In genomic region chr22:46367707-46368191, GRCh38 we compare ENCODE assay signal across 8 cellular contexts. TPM values are rescaled to one million over a fixed set of nuclear protein-coding genes. Genes with fewer than 3 reads are reported as not detected.
DNase-seq lines count a peak whose midpoint lies in the region; FAIRE-seq and TF ChIP-seq lines count a peak whose summit lies in the region.
"Had no signal": no experiment of that assay in that cellular context is flagged by ENCODE, and none has a peak within 500 bp of the region (broad histone marks: within the 10 kb centered on the region; RNA-seq: fewer than 3 reads in every experiment).

No MANE protein-coding gene starts in this region.

- H3K27me3 ChIP-seq in liver (ENCODE audit: control insufficient read depth in 4 of 4, insufficient read depth in 4 of 4, low read length in 3 of 4) = no peaks in the 10 kb centered on the region

- peak; percentile 86 to 95 for TF ChIP-seq RAD21 in liver (IDR thresholded peaks at IDR 0.05)

- H3K4me3 ChIP-seq in liver (ENCODE audit: low read depth in 1 of 3, low read length in 3 of 3) = no peak overlapping the region

- 34% methylated on average over 19 of the region's 19 CpGs for WGBS in liver

- FAIRE-seq in GM12891 (lab: Jason Lieb, UNC) = peak; percentile 98

- no peak overlapping the region for H3K27ac ChIP-seq in liver (ENCODE audit: low read depth in 1 of 2, low read length in 2 of 2)
- H3K27ac ChIP-seq: epithelial cell of prostate had no signal

- peak; percentile 91 for TF ChIP-seq CTCF in liver (IDR thresholded peaks at IDR 0.05; ENCODE audit: low read depth, low read length, missing input control)

- no peaks in the 10 kb centered on the region for H3K9me3 ChIP-seq in liver (ENCODE audit: control insufficient read depth in 4 of 4, low read length in 3 of 4)

- no peak for TF ChIP-seq POLR2A in GM12891 (IDR thresholded peaks at IDR 0.05; ENCODE audit: low read depth, low read length)

- peaks cover 13 to 49% (median 39%) of the 10 kb centered on the region in 4 donors for H3K4me1 ChIP-seq in liver (ENCODE audit: control insufficient read depth in 4 of 4, insufficient read depth in 4 of 4, low read length in 3 of 4)

- no peaks in the 10 kb centered on the region for H3K36me3 ChIP-seq in liver (ENCODE audit: control insufficient read depth in 4 of 4, insufficient read depth in 3 of 4, low read depth in 1 of 4, low read length in 3 of 4)

- peak; percentile 92 for DNase-seq in GM12891 (ENCODE audit: insufficient read length, low spot score)
- DNase-seq in NCI-H2029 treated with DMSO at 0.1 percent for 48 hours (lab: John Stamatoyannopoulos, UW) = peak; percentile 15
- peak; percentile 73 for DNase-seq in activated CD4-positive, CD25-positive, alpha-beta regulatory T cell treated with anti-CD3 and anti-CD28 coated beads, Interleukin-2, amount 50 U/mL, for 72 hours
- peak; percentile 58 for DNase-seq in central memory CD4-positive, alpha-beta T cell
- DNase-seq in stimulated activated CD8-positive, alpha-beta memory T cell treated with anti-CD3 and anti-CD28 coated beads, Interleukin-2, amount 100 ng/mL, for 1 hour (ENCODE audit: low read depth in 2 of 2) = peak; percentile 33 to 40
- no peak for DNase-seq in pons (ENCODE audit: low spot score)

- no peak overlapping the region for H3K9ac ChIP-seq in liver (ENCODE audit: low read depth in 1 of 2, low read length in 2 of 2)

TF ChIP-seq in GM12891, 5 proteins besides CTCF, POLR2A, EP300 and RAD21:
- TF ChIP-seq POU2F2 (IDR thresholded peaks at IDR 0.05; ENCODE audit: low read depth, low read length) = no peak
- no peak for TF ChIP-seq SPI1 (IDR thresholded peaks at IDR 0.05; ENCODE audit: low read depth, low read length)
- no peak for TF ChIP-seq TAF1 (IDR thresholded peaks at IDR 0.05; ENCODE audit: low read depth, low read length)
- TF ChIP-seq POLR2AphosphoS5 (IDR thresholded peaks at IDR 0.05; ENCODE audit: low read depth, low read length) = no peak
- TF ChIP-seq PAX5 (IDR thresholded peaks at IDR 0.05; ENCODE audit: insufficient read depth, low read length, severe bottlenecking) = no peak

TF ChIP-seq in liver, 16 proteins besides CTCF, POLR2A, EP300 and RAD21:
- TF ChIP-seq HNF4A (conservative IDR thresholded peaks at IDR 0.05) (no peak), ZBTB33 (IDR thresholded peaks at IDR 0.05) (no peak), EGR1 (IDR thresholded peaks at IDR 0.05; ENCODE audit: low read depth in 2 of 2) (no peak)
TF ChIP-seq in liver: peak in this region for 0.

RNA-seq across cellular contexts. Expression of gene TRMU, which starts 32.2 kb away (rescaled TPM):
- polyA plus RNA-seq in GM12891 (2012; ENCODE audit: low read depth, missing spikeins) = 27.3 TPM
- total RNA-seq in liver = 10 to 100 TPM; 14.3 to 34.4 TPM
- 10 to 100 TPM; 18.1 to 19.2 TPM for polyA plus RNA-seq in liver
